ENCODE assay signal across 8 cellular contexts in genomic region chr4:81919238-81919637, GRCh38.
DNase-seq lines count a peak whose midpoint lies in the region; ATAC-seq and TF ChIP-seq lines count a peak whose summit lies in the region.

No MANE protein-coding gene starts in this region.

- no peak overlapping the region for H3K18ac ChIP-seq in neuronal stem cell (ENCODE audit: low read length)

- H3K36me3 Mint-ChIP-seq in nephron (ENCODE audit: low read depth): no peaks in the 10 kb centered on the region
- H3K36me3 Mint-ChIP-seq in mesothelial cell of epicardium: no peaks in the 10 kb centered on the region

- H2BK5ac ChIP-seq in neuronal stem cell (ENCODE audit: low read length): no peak overlapping the region

- peak; percentile 49 for TF ChIP-seq CTCF in C4-2B (conservative IDR thresholded peaks at IDR 0.05)
- TF ChIP-seq CTCF in VCaP (conservative IDR thresholded peaks at IDR 0.05): peak; percentile 68
- TF ChIP-seq CTCF in nephron (IDR thresholded peaks at IDR 0.05; ENCODE audit: unreplicated experiment in 3 of 3): peak in 2 of 3 experiments; percentile 14 to 32
- TF ChIP-seq CTCF in mesothelial cell of epicardium (IDR thresholded peaks at IDR 0.05; ENCODE audit: unreplicated experiment): no peak

- H3K79me1 ChIP-seq in neuronal stem cell (ENCODE audit: low read depth, low read length): no peaks in the 10 kb centered on the region

- H3K4me1 ChIP-seq in neuronal stem cell (ENCODE audit: control insufficient read depth in 2 of 2, insufficient read depth in 1 of 2, low read depth in 1 of 2, low read length in 2 of 2): peaks cover 0 to 3% of the 10 kb centered on the region in 2 donors

- H3K9me3 ChIP-seq in neuronal stem cell (replicated peaks in 1 of 2; ENCODE audit: control insufficient read depth in 2 of 2, insufficient read depth in 1 of 2, low read depth in 1 of 2, low read length in 2 of 2): no peaks in the 10 kb centered on the region

- H3K27me3 Mint-ChIP-seq in nephron (ENCODE audit: low read depth): peaks cover 3% of the 10 kb centered on the region
- peaks cover 23% of the 10 kb centered on the region for H3K27me3 Mint-ChIP-seq in mesothelial cell of epicardium (ENCODE audit: low read depth)

- DNase-seq in mesothelial cell of epicardium (ENCODE audit: low spot score in 2 of 2, unreplicated experiment in 2 of 2): no peak
- no peak for DNase-seq in NCI-H2196 (lab: John Stamatoyannopoulos, UW; ENCODE audit: unreplicated experiment)
- no peak for DNase-seq in neuronal stem cell (ENCODE audit: low spot score)

- no peak overlapping the region for H4K91ac ChIP-seq in neuronal stem cell (ENCODE audit: low read depth, low read length, poor library complexity)

- no peaks in the 10 kb centered on the region for H3K27me3 ChIP-seq in neuronal stem cell (ENCODE audit: control insufficient read depth in 3 of 3, insufficient read depth in 3 of 3, low read depth in 1 of 3, low read length in 3 of 3)

- H2BK12ac ChIP-seq in neuronal stem cell (ENCODE audit: low read length): no peak overlapping the region

- peak; percentile 91 for ATAC-seq in GM18907 (IDR thresholded peaks at IDR 0.05; ENCODE audit: unreplicated experiment)
- peak; percentile 88 for ATAC-seq in HG03354 (IDR thresholded peaks at IDR 0.05; ENCODE audit: poor library complexity, severe bottlenecking, unreplicated experiment)

- H3K27ac ChIP-seq in C4-2B: no peak overlapping the region
- H3K27ac ChIP-seq in VCaP: no peak overlapping the region
- H3K27ac ChIP-seq in neuronal stem cell (replicated peaks; ENCODE audit: low read length): no peak overlapping the region

- H3K14ac ChIP-seq in neuronal stem cell (ENCODE audit: low read length): no peak overlapping the region

- H2BK15ac ChIP-seq in neuronal stem cell (ENCODE audit: low read length): no peak overlapping the region

- H3K4me1 Mint-ChIP-seq in nephron: peaks cover 18% of the 10 kb centered on the region
- H3K4me1 Mint-ChIP-seq in mesothelial cell of epicardium: no peaks in the 10 kb centered on the region

- H2BK120ac ChIP-seq in neuronal stem cell (ENCODE audit: low read depth, low read length): no peak overlapping the region

- no peak overlapping the region for H3K23ac ChIP-seq in neuronal stem cell (ENCODE audit: low read depth, low read length, poor library complexity)

- WGBS in neuronal stem cell (ENCODE audit: extremely low coverage in 2 of 2, insufficient read length in 2 of 2, insufficient replicate concordance in 1 of 2), 2 donors: no CpG with 5 or more reads among the region's 4 CpGs

- no peak overlapping the region for H4K8ac ChIP-seq in neuronal stem cell (ENCODE audit: low read depth, low read length)

- H2AK5ac ChIP-seq in neuronal stem cell (ENCODE audit: low read depth, low read length): no peak overlapping the region

- H2AFZ ChIP-seq in neuronal stem cell (ENCODE audit: low read length): no peak overlapping the region

- H3K4me2 ChIP-seq in neuronal stem cell (ENCODE audit: insufficient read depth, low read length, poor library complexity, severe bottlenecking): no peak overlapping the region

- no peak overlapping the region for H3K9ac ChIP-seq in neuronal stem cell (ENCODE audit: low read depth, low read length, poor library complexity)

- H3K27ac Mint-ChIP-seq in nephron (no peak overlapping the region), mesothelial cell of epicardium (no peak overlapping the region)

- H3K4ac ChIP-seq in neuronal stem cell (ENCODE audit: low read length): no peak overlapping the region

- H3K4me3 Mint-ChIP-seq in nephron (no peak overlapping the region), mesothelial cell of epicardium (no peak overlapping the region)

- H3K9me3 Mint-ChIP-seq in nephron (peaks cover 2% of the 10 kb centered on the region), mesothelial cell of epicardium (no peaks in the 10 kb centered on the region)

- H3K36me3 ChIP-seq in neuronal stem cell (replicated peaks in 1 of 2; ENCODE audit: control insufficient read depth in 2 of 2, insufficient read depth in 2 of 2, low read length in 2 of 2): no peaks in the 10 kb centered on the region

- H3K4me3 ChIP-seq in neuronal stem cell (ENCODE audit: low read length in 2 of 2): no peak overlapping the region
